8 cellular contexts compared by ENCODE assay signal in the genomic region with DNA sequence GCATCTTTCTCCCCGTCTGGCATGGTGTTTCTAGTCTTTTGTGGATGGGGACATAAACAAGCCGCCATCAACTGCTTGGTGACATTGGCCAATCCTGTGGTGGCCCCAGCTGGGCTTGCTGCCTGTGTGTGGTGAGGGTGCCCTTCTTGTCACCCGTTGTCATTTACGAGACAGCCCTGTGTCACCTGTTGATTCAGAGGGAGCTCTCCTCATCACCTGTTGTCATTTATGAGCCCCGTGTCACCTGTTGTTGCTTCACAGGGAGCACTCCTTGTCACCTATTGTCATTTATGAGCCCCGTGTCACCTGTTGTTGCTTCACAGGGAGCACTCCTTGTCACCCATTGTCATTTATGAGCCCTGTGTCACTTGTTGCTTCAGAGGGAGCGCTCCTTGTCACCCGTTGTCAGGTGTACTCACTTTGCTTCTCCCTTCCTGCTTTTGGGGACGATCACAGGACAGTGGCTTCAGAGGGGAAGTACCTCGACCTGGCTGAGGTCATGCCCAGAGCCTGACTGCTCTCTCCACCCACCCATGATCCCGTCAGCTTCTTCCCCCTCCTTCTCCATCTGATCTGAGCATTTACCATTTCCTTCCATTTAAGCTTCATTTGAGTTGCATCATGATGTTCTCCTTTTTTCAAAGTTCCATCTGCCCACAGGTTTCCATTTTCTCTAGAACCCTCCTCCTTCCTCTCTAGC. TPM values are rescaled to one million over a fixed set of nuclear protein-coding genes. Genes with fewer than 3 reads are reported as not detected.
DNase-seq lines count a peak whose midpoint lies in the region; ATAC-seq and TF ChIP-seq lines count a peak whose summit lies in the region.

No MANE protein-coding gene starts in this region.

- H3K4me1 ChIP-seq in colonic mucosa, result peaks cover 21% of the 10 kb centered on the region

- peak; percentile 17 for DNase-seq in NCI-H2107 treated with DMSO at 0.1 percent for 48 hours (lab: John Stamatoyannopoulos, UW; ENCODE audit: unreplicated experiment)
- no peak for DNase-seq in NCI-H2107 (lab: John Stamatoyannopoulos, UW)
- peak in 3 of 5 experiments; percentile 47 to 76 (median 66) for DNase-seq in T-helper 2 cell
- DNase-seq in colonic mucosa, result no peak
- no peak for DNase-seq in sciatic nerve (ENCODE audit: low spot score)
- no peak for DNase-seq in foreskin melanocyte

- peak; percentile 77 for ATAC-seq in HG03520 (IDR thresholded peaks at IDR 0.05; ENCODE audit: unreplicated experiment)
- peak; percentile 61 for ATAC-seq in sciatic nerve
- no peak for ATAC-seq in GM18870 (IDR thresholded peaks at IDR 0.05; ENCODE audit: unreplicated experiment)

- no peaks in the 10 kb centered on the region for H3K27me3 ChIP-seq in colonic mucosa

- TF ChIP-seq CTCF in colonic mucosa (IDR thresholded peaks at IDR 0.05), result no peak

- H3K27ac ChIP-seq in colonic mucosa, result peak overlapping the region; percentile 48

- peak overlapping the region; percentile 51 to 59 for H3K9ac ChIP-seq in colonic mucosa (ENCODE audit: low read depth in 2 of 2, low read length in 2 of 2)

- H3K36me3 ChIP-seq in colonic mucosa, result no peaks in the 10 kb centered on the region

- H3K4me3 ChIP-seq in colonic mucosa, result no peak overlapping the region

- intact Hi-C loops in colonic mucosa (cut with DNase I), result no loop called here
- intact Hi-C loops in sciatic nerve (cut with DNase I), result no loop called here

- H3K9me3 ChIP-seq in colonic mucosa, result no peaks in the 10 kb centered on the region

RNA-seq across cellular contexts. Expression of a gene that starts 29.1 kb away (rescaled TPM):
- 10 to 100 TPM; 64.5 to 85.7 TPM for total RNA-seq in colonic mucosa
- 31.7 TPM for total RNA-seq in sciatic nerve

Comparison
In these comparisons a context has a peak if more than half of its experiments do, and no peak if none do; other contexts are left out.
1. DNase-seq: peak in NCI-H2107 treated with DMSO at 0.1 percent for 48 hours (single experiment) and T-helper 2 cell (3 of 5); none in NCI-H2107 (single experiment), colonic mucosa (single experiment), sciatic nerve (single experiment) and foreskin melanocyte (single experiment).